Comparison of ENCODE assay signal across 10 cellular contexts in genomic region chr2:100561191-100561590, GRCh38. TPM values are rescaled to one million over a fixed set of nuclear protein-coding genes. Genes with fewer than 3 reads are reported as not detected.
DNase-seq lines count a peak whose midpoint lies in the region; ATAC-seq and TF ChIP-seq lines count a peak whose summit lies in the region.
"Had no signal": no experiment of that assay in that cellular context is flagged by ENCODE, and none has a peak within 500 bp of the region (broad histone marks: within the 10 kb centered on the region; RNA-seq: fewer than 3 reads in every experiment).

No MANE protein-coding gene starts in this region.

- no peaks in the 10 kb centered on the region for H3K27me3 ChIP-seq in DND-41 (ENCODE audit: insufficient read depth, low read length, poor library complexity)
- H3K27me3 ChIP-seq in NT2/D1 (ENCODE audit: insufficient read depth, insufficient read length), result no peaks in the 10 kb centered on the region

- H3K4me3 Mint-ChIP-seq in endothelial cell (ENCODE audit: unreplicated experiment), result peak overlapping the region; percentile 40
- peak overlapping the region; percentile 32 for H3K4me3 Mint-ChIP-seq in progenitor cell of endocrine pancreas (ENCODE audit: low read depth)

- H3K36me3 ChIP-seq in DND-41 (ENCODE audit: insufficient read depth, low read length), result peaks cover 2% of the 10 kb centered on the region
- H3K36me3 ChIP-seq in NT2/D1 (ENCODE audit: insufficient read depth, insufficient read length, low read length), result peaks cover 6% of the 10 kb centered on the region

- peak overlapping the region; percentile 74 for H3K27ac Mint-ChIP-seq in endothelial cell (ENCODE audit: unreplicated experiment)
- H3K27ac Mint-ChIP-seq in progenitor cell of endocrine pancreas, result peak overlapping the region; percentile 45

- H3K9ac ChIP-seq in DND-41 (ENCODE audit: low read depth, low read length) (peak overlapping the region; percentile 90; the same call in 1 of the 2 replicates), NT2/D1 (ENCODE audit: insufficient read length, low read depth) (peak overlapping the region; percentile 26)

- peaks cover 3% of the 10 kb centered on the region for H3K36me3 Mint-ChIP-seq in endothelial cell (ENCODE audit: low read depth, unreplicated experiment)
- peaks cover 1% of the 10 kb centered on the region for H3K36me3 Mint-ChIP-seq in progenitor cell of endocrine pancreas (ENCODE audit: insufficient read depth)

- no peaks in the 10 kb centered on the region for H4K20me1 ChIP-seq in DND-41 (ENCODE audit: insufficient read depth, low read length)

- TF ChIP-seq CTCF in DND-41 (IDR thresholded peaks at IDR 0.05; ENCODE audit: borderline replicate concordance, extremely low read depth, low read length, poor library complexity, severe bottlenecking) (no peak), endothelial cell (IDR thresholded peaks at IDR 0.05; ENCODE audit: unreplicated experiment) (no peak), progenitor cell of endocrine pancreas (IDR thresholded peaks at IDR 0.05; ENCODE audit: unreplicated experiment) (no peak)

- H3K4me2 ChIP-seq in DND-41 (ENCODE audit: insufficient read depth, low read length), result peak overlapping the region; percentile 80

- ATAC-seq in DND-41 (ENCODE audit: insufficient read depth, low read depth), result no peak
- no peak for ATAC-seq in HG03097 (IDR thresholded peaks at IDR 0.05; ENCODE audit: low FRiP score, unreplicated experiment)
- ATAC-seq: left lobe of liver had no signal

- H3K9me3 ChIP-seq in DND-41 (ENCODE audit: insufficient read depth, low read length, severe bottlenecking), result no peaks in the 10 kb centered on the region
- no peaks in the 10 kb centered on the region for H3K9me3 ChIP-seq in NT2/D1 (ENCODE audit: insufficient read depth, low read length)

- H3K27ac ChIP-seq in DND-41 (ENCODE audit: low read length), result peak overlapping the region; percentile 11; the same call in 1 of the 2 replicates

- no peaks in the 10 kb centered on the region for H3K9me3 Mint-ChIP-seq in endothelial cell (ENCODE audit: unreplicated experiment)
- no peaks in the 10 kb centered on the region for H3K9me3 Mint-ChIP-seq in progenitor cell of endocrine pancreas (ENCODE audit: low read depth)

- H3K4me1 ChIP-seq in DND-41 (ENCODE audit: insufficient read depth, low read length) (peaks cover 27% of the 10 kb centered on the region), NT2/D1 (ENCODE audit: insufficient read depth, insufficient read length) (peaks cover 4% of the 10 kb centered on the region)

- peaks cover 4% of the 10 kb centered on the region for H3K4me1 Mint-ChIP-seq in endothelial cell (ENCODE audit: unreplicated experiment)
- peaks cover 6% of the 10 kb centered on the region for H3K4me1 Mint-ChIP-seq in progenitor cell of endocrine pancreas (ENCODE audit: low read depth)

- H3K79me2 ChIP-seq in DND-41 (ENCODE audit: insufficient read depth, low read length), result peaks cover 22% of the 10 kb centered on the region

- H3K27me3 Mint-ChIP-seq in endothelial cell (ENCODE audit: unreplicated experiment) (peaks cover 1% of the 10 kb centered on the region), progenitor cell of endocrine pancreas (peaks cover 21% of the 10 kb centered on the region)

- peak overlapping the region; percentile 58 for H2AFZ ChIP-seq in DND-41 (ENCODE audit: low read depth, low read length)

- DNase-seq in DND-41 (no peak), NT2/D1 (ENCODE audit: low read depth, low spot score) (no peak), endothelial cell (ENCODE audit: low spot score) (no peak), progenitor cell of endocrine pancreas (ENCODE audit: low spot score, unreplicated experiment) (no peak), AG08396 (ENCODE audit: low spot score) (no peak), T-helper 9 cell (no peak)
- no peak for DNase-seq in activated CD8-positive, alpha-beta memory T cell treated with anti-CD3 and anti-CD28 coated beads, Interleukin-2, amount 50 U/mL, for 48 hours
- DNase-seq: NCI-H345 had no signal

- H3K4me3 ChIP-seq in DND-41 (ENCODE audit: low read depth in 1 of 2, low read length in 2 of 2) (no peak overlapping the region), NT2/D1 (ENCODE audit: insufficient read length, low read depth) (no peak overlapping the region)

RNA-seq across cellular contexts. Expression of gene PDCL3, which starts 1.6 kb away (rescaled TPM):
- total RNA-seq in endothelial cell (ENCODE audit: unreplicated experiment) (15.0 TPM), progenitor cell of endocrine pancreas (36.8 and 37.1 TPM in 2 replicates)
